ENCODE assay signal across 22 cellular contexts in genomic region chr10:100502926-100503480, GRCh38. TPM values are rescaled to one million over a fixed set of nuclear protein-coding genes. Genes with fewer than 3 reads are reported as not detected.
"Had no signal": no experiment of that assay in that cellular context is flagged by ENCODE, and none has a peak within 500 bp of the region (broad histone marks: within the 10 kb centered on the region; RNA-seq: fewer than 3 reads in every experiment).

No MANE protein-coding gene starts in this region.

- H3K9me3 Mint-ChIP-seq: activated naive CD4-positive, alpha-beta T cell treated with anti-CD3 and anti-CD28 coated beads, Interleukin-2, amount 50 U/mL, for 24 hours; activated T-helper 17 cell treated with anti-CD3 and anti-CD28 coated beads, Interleukin-2, amount 50 U/mL, for 72 hours; endodermal cell; naive thymus-derived CD8-positive, alpha-beta T cell; stimulated activated memory B cell treated with anti-CD40 and anti-IgM and Interleukin-4, amounts not matched to agents 10 μg/mL and 1 μg/mL and 100 μg/mL, for 72 hours; T-cell had no signal

- H3K4me3 Mint-ChIP-seq: activated naive CD4-positive, alpha-beta T cell treated with anti-CD3 and anti-CD28 coated beads, Interleukin-2, amount 50 U/mL, for 24 hours; activated T-helper 17 cell treated with anti-CD3 and anti-CD28 coated beads, Interleukin-2, amount 50 U/mL, for 72 hours; endodermal cell; naive thymus-derived CD8-positive, alpha-beta T cell; stimulated activated memory B cell treated with anti-CD40 and anti-IgM and Interleukin-4, amounts not matched to agents 10 μg/mL and 1 μg/mL and 100 μg/mL, for 72 hours; T-cell had no signal

- H3K27ac Mint-ChIP-seq: activated naive CD4-positive, alpha-beta T cell treated with anti-CD3 and anti-CD28 coated beads, Interleukin-2, amount 50 U/mL, for 24 hours; activated T-helper 17 cell treated with anti-CD3 and anti-CD28 coated beads, Interleukin-2, amount 50 U/mL, for 72 hours; endodermal cell; stimulated activated memory B cell treated with anti-CD40 and anti-IgM and Interleukin-4, amounts not matched to agents 10 μg/mL and 1 μg/mL and 100 μg/mL, for 72 hours; T-cell had no signal

- DNase-seq: activated CD4-positive, alpha-beta T cell treated with anti-CD3 and anti-CD28 coated beads, Interleukin-2, amount 50 U/mL, for 48 hours; activated CD4-positive, CD25-positive, alpha-beta regulatory T cell; endodermal cell; foreskin melanocyte; heart left ventricle; mammary epithelial cell; mucosa of descending colon; naive thymus-derived CD8-positive, alpha-beta T cell; psoas muscle; right lobe of liver; spleen; stimulated activated CD4-positive, alpha-beta T cell treated with anti-CD3 and anti-CD28 coated beads, Interleukin-1b, Interleukin-23, amount 100 ng/mL, for 48 hours; T-cell had no signal

- H3K27me3 Mint-ChIP-seq: activated naive CD4-positive, alpha-beta T cell treated with anti-CD3 and anti-CD28 coated beads, Interleukin-2, amount 50 U/mL, for 24 hours; activated T-helper 17 cell treated with anti-CD3 and anti-CD28 coated beads, Interleukin-2, amount 50 U/mL, for 72 hours; naive thymus-derived CD8-positive, alpha-beta T cell; stimulated activated memory B cell treated with anti-CD40 and anti-IgM and Interleukin-4, amounts not matched to agents 10 μg/mL and 1 μg/mL and 100 μg/mL, for 72 hours; T-cell had no signal

- H3K4me1 Mint-ChIP-seq: endodermal cell; stimulated activated memory B cell treated with anti-CD40 and anti-IgM and Interleukin-4, amounts not matched to agents 10 μg/mL and 1 μg/mL and 100 μg/mL, for 72 hours had no signal

RNA-seq across cellular contexts. Expression of gene WNT8B, which starts 40.2 kb away (rescaled TPM):
- total RNA-seq: bronchial epithelial cell; chondrocyte; dermis microvascular lymphatic vessel endothelial cell; heart left ventricle; mammary epithelial cell; mucosa of descending colon; naive thymus-derived CD8-positive, alpha-beta T cell; omental fat pad; psoas muscle; spleen; tibial nerve; vagina had no signal
